In the genomic region with DNA sequence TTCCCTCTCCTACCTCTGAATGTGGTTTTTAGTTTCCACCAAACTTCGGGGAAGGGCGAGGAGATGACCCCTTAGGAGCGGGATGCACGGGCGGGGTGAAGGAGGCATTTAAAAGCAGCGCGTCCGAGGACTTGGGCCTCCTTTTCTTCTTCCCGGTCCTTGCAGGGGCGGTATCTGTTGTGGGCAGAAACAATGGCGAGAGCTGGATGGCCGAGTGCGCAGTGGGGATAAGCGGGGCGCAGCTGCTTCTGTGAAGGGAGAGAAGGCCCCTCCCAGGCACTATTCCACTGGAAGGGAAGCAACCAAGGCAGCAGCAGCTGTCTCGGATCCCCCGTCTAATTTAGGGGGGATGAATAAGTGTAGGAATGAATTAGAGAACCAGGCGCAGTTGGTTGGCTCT, we compare ENCODE assay signal across 8 cellular contexts. TPM values are rescaled to one million over a fixed set of nuclear protein-coding genes. Genes with fewer than 3 reads are reported as not detected.
DNase-seq lines count a peak whose midpoint lies in the region; ATAC-seq lines count a peak whose summit lies in the region.

No MANE protein-coding gene starts in this region.

- H3K9ac ChIP-seq in HUES48 (ENCODE audit: low read depth, low read length) (peak overlapping the region; percentile 95), skeletal muscle satellite cell (ENCODE audit: low read depth, low read length) (peak overlapping the region; percentile 95)

- H3K4me1 ChIP-seq in HUES48 (ENCODE audit: control insufficient read depth, insufficient read depth, low read length) (peaks cover 18% of the 10 kb centered on the region), skeletal muscle satellite cell (ENCODE audit: control insufficient read depth, insufficient read depth, low read length) (peaks cover 11% of the 10 kb centered on the region)

- DNase-seq in DMS79 treated with DMSO at 0.1 percent for 48 hours (lab: John Stamatoyannopoulos, UW) (peak; percentile 10), SW 1271 (lab: John Stamatoyannopoulos, UW) (peak; percentile 2 to 17), caudate nucleus (lab: John Stamatoyannopoulos, UW) (peak in 47 of 61 donors; percentile 1 to 57 (median 19)), islet precursor cell (peak; percentile 75), DMS114 treated with DMSO at 0.1 percent for 48 hours (lab: John Stamatoyannopoulos, UW; ENCODE audit: unreplicated experiment) (no peak)

- ATAC-seq in GM19351 (IDR thresholded peaks at IDR 0.05; ENCODE audit: unreplicated experiment): no peak

- H3K36me3 ChIP-seq in HUES48 (ENCODE audit: control insufficient read depth, insufficient read depth, low read length): peaks cover 37% of the 10 kb centered on the region
- H3K36me3 ChIP-seq in skeletal muscle satellite cell (ENCODE audit: insufficient read depth, low read length): peaks cover 23% of the 10 kb centered on the region

- peak overlapping the region; percentile 83 for H3K4me2 ChIP-seq in skeletal muscle satellite cell (ENCODE audit: low read length)

- H3K27me3 ChIP-seq in HUES48 (ENCODE audit: control insufficient read depth, insufficient read depth, low read length) (no peaks in the 10 kb centered on the region), skeletal muscle satellite cell (ENCODE audit: control insufficient read depth, insufficient read depth, low read length) (no peaks in the 10 kb centered on the region)

- no peaks in the 10 kb centered on the region for H3K9me3 ChIP-seq in HUES48 (ENCODE audit: control insufficient read depth, insufficient read depth, low read length)
- H3K9me3 ChIP-seq in skeletal muscle satellite cell (replicated peaks; ENCODE audit: low read length): no peaks in the 10 kb centered on the region

- H3K4me3 ChIP-seq in HUES48 (ENCODE audit: low read depth, low read length) (peak overlapping the region; percentile 95), skeletal muscle satellite cell (ENCODE audit: low read length) (peak overlapping the region; percentile 87)

- peak overlapping the region; percentile 99 for H3K27ac ChIP-seq in HUES48 (ENCODE audit: low read depth, low read length)
- peak overlapping the region; percentile 98 for H3K27ac ChIP-seq in caudate nucleus (ENCODE audit: low read depth, low read length)

RNA-seq across cellular contexts. Expression of gene SMARCA5, which starts 0.9 kb away (rescaled TPM):
- total RNA-seq in skeletal muscle satellite cell (2012; rRNA removed): 31.0 and 38.3 TPM in 2 replicates
